ENCODE assay signal across 14 cellular contexts in the genomic region with DNA sequence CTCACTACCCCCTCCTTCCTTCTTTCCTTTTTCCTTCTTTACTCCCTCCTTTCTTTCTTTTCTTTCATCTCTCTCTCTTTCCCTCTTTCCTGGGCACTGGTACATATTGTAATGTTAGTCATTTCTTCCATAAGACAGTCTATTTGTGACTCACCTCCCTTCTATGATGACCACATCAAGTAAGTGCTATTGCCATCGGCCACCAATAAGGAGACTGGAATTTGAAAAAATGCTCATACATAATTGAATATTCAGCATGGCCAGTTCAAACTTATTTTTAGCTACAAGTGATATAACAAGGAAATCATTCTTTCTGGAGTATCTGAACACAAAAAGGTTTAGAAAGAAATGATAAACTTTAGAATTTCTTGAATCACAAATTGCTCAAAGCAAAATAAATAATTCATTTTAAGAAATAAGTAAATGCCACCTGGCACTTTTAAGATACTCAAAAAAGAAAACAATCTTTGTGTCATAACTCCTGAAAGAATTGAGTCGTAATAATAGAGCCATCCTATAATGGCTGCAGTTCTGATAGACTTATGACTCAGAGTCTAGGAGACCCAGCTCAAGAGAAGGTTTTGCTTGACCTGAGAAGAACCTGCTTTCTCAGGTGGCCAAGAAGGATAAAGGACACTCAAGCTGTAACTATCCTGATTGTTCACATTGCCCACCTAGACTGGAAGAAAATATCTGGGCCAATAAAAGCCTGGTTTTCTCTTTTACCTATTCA. TPM values are rescaled to one million over a fixed set of nuclear protein-coding genes. Genes with fewer than 3 reads are reported as not detected.
A peak's percentile ranks its signal among the peaks of the same experiment; 100 is the strongest.
DNase-seq lines count a peak whose midpoint lies in the region; ATAC-seq and TF ChIP-seq lines count a peak whose summit lies in the region.
"Had no signal": no experiment of that assay in that cellular context is flagged by ENCODE, and none has a peak within 500 bp of the region (broad histone marks: within the 10 kb centered on the region; RNA-seq: fewer than 3 reads in every experiment).

No MANE protein-coding gene starts in this region.

- H3K4me3 ChIP-seq in Panc1 (ENCODE audit: low read depth in 2 of 2, low read length in 2 of 2) = no peak overlapping the region
- no peak overlapping the region for H3K4me3 ChIP-seq in epithelial cell of esophagus (ENCODE audit: low read length)
- H3K4me3 ChIP-seq in osteoblast (ENCODE audit: insufficient read depth, low read length) = no peak overlapping the region

- peak overlapping the region; percentile 37 for H3K4me2 ChIP-seq in osteoblast (ENCODE audit: insufficient read depth, low read length)

- H3K4me1 ChIP-seq in Panc1 (ENCODE audit: control insufficient read depth, insufficient read depth, low read length) (no peaks in the 10 kb centered on the region), osteoblast (ENCODE audit: insufficient read depth, low read length) (peaks cover 48% of the 10 kb centered on the region)

- H4K20me1 ChIP-seq in osteoblast (ENCODE audit: insufficient read depth, low read length) = no peaks in the 10 kb centered on the region

- ATAC-seq in Panc1 = no peak
- ATAC-seq in GM18520 (IDR thresholded peaks at IDR 0.05; ENCODE audit: unreplicated experiment) = no peak
- ATAC-seq: T-cell had no signal

- no TSS peak for BruUV-seq in Panc1 (replicated peaks; lab: Mats Ljungman, UMichigan)

- H3K27ac ChIP-seq in Panc1 (ENCODE audit: low read length) = no peak overlapping the region
- peak overlapping the region; percentile 66 for H3K27ac ChIP-seq in osteoblast (ENCODE audit: low read depth, low read length)

- H3K36me3 ChIP-seq in Panc1 (ENCODE audit: control insufficient read depth, insufficient read depth, low read length) (no peaks in the 10 kb centered on the region), osteoblast (ENCODE audit: insufficient read depth, low read length) (no peaks in the 10 kb centered on the region)

- peak; percentile 93 for DNase-seq in EL
- peak; percentile 5 for DNase-seq in Panc1 (ENCODE audit: low read depth, low spot score)
- DNase-seq in epithelial cell of esophagus (ENCODE audit: low read depth) = peak; percentile 87
- no peak for DNase-seq in osteoblast (ENCODE audit: insufficient read length, low spot score, missing footprints)
- no peak for DNase-seq in amygdala (lab: John Stamatoyannopoulos, UW)
- no peak for DNase-seq in NCI-H82 (lab: John Stamatoyannopoulos, UW)
- DNase-seq in stimulated activated CD4-positive, alpha-beta T cell treated with anti-CD3 and anti-CD28 coated beads, Interleukin-4, amount 100 ng/mL, for 4 hours = no peak
- DNase-seq: activated CD4-positive, alpha-beta T cell treated with anti-CD3 and anti-CD28 coated beads for 48 hours; activated T-cell treated with anti-CD3 and anti-CD28 coated beads, Interleukin-2, amount 50 U/mL, for 48 hours; Kasumi-1; NCI-H2081 treated with DMSO at 0.1 percent for 48 hours; substantia nigra; T-cell had no signal

- no peak overlapping the region for H2AFZ ChIP-seq in osteoblast (ENCODE audit: low read length)

- TF ChIP-seq CTCF in Panc1 (IDR thresholded peaks at IDR 0.05) (no peak), epithelial cell of esophagus (IDR thresholded peaks at IDR 0.05; ENCODE audit: insufficient read depth, low read depth, low read length, missing control alignments) (no peak), osteoblast (IDR thresholded peaks at IDR 0.05; ENCODE audit: extremely low read depth, low read depth, low read length) (no peak)

- H3K27me3 ChIP-seq in Panc1 (ENCODE audit: control insufficient read depth, insufficient read depth, low read length) (no peaks in the 10 kb centered on the region), osteoblast (ENCODE audit: insufficient read depth, low read length) (no peaks in the 10 kb centered on the region)

- H3K9me3 ChIP-seq in Panc1 (ENCODE audit: control insufficient read depth, insufficient read depth, low read depth, low read length) = no peaks in the 10 kb centered on the region
- no peaks in the 10 kb centered on the region for H3K9me3 ChIP-seq in osteoblast (ENCODE audit: low read depth, low read length)

- intact Hi-C loops in Panc1 (cut with micrococcal nuclease; ENCODE audit: unreplicated experiment) = no loop called here

- CTCF ChIA-PET in Panc1 (lab: Charles Lee) = no interaction called here

- POLR2A ChIA-PET in Panc1 (lab: Charles Lee) = no interaction called here

- H3K79me2 ChIP-seq in osteoblast (ENCODE audit: insufficient read depth, low read length) = no peaks in the 10 kb centered on the region

- in situ Hi-C loops in Panc1 (cut with HindIII; ENCODE audit: low pct_unique_long_range_greater_than_20kb, low sequenced_read_pairs) = no loop called here

RNA-seq across cellular contexts. Expression of a gene that starts 51.6 kb away (rescaled TPM):
- 0.13 TPM for total RNA-seq in Panc1 (2021; ENCODE audit: unreplicated experiment)
- polyA plus RNA-seq in Panc1 (2012; ENCODE audit: insufficient read length) = 0.17 TPM
- total RNA-seq in osteoblast = 51.4 and 53.0 TPM in 2 replicates

Comparison
In these comparisons a context has a peak if more than half of its experiments do, and no peak if none do; other contexts are left out.
1. DNase-seq: peak in EL (single experiment), Panc1 (single experiment) and epithelial cell of esophagus (single experiment); none in osteoblast (single experiment), amygdala (0 of 56), NCI-H82 (single experiment) and stimulated activated CD4-positive, alpha-beta T cell treated with anti-CD3 and anti-CD28 coated beads, Interleukin-4, amount 100 ng/mL, for 4 hours (0 of 2).
2. RNA of a gene that starts 51.6 kb away (total RNA-seq): 51.4 to 53.0 TPM in osteoblast; 0.13 TPM in Panc1 (single experiment); every median in the first group is over 10 times any median in the second.